In genomic region chr18:80026363-80026762, GRCh38 we compare ENCODE assay signal across 25 cellular contexts.
"Had no signal": no experiment of that assay in that cellular context is flagged by ENCODE, and none has a peak within 500 bp of the region (broad histone marks: within the 10 kb centered on the region; RNA-seq: fewer than 3 reads in every experiment).

No MANE protein-coding gene starts in this region.

- H3K9me3 ChIP-seq: colonic mucosa had no signal

- H3K27ac Mint-ChIP-seq: dendritic cell treated with granulocyte-macrophage colony-stimulating factor and Interleukin-4, amounts not matched to agents 40 ng/mL and 50 ng/mL, for 4 days; effector memory CD8-positive, alpha-beta T cell; endodermal cell had no signal

- H3K36me3 ChIP-seq: colonic mucosa, gastrocnemius medialis had no signal

- DNase-seq: colonic mucosa; cortex of kidney; dermis blood vessel endothelial cell; dorsolateral prefrontal cortex; effector CD4-positive, alpha-beta T cell; effector CD8-positive, alpha-beta T cell; effector memory CD4-positive, alpha-beta T cell; effector memory CD8-positive, alpha-beta T cell; endodermal cell; erythroblast; esophagus squamous epithelium; foreskin fibroblast; foreskin keratinocyte; foreskin melanocyte; gastrocnemius medialis; glutamatergic neuron; head of caudate nucleus; heart left ventricle; heart right ventricle had no signal

- H3K27ac ChIP-seq: colonic mucosa, coronary artery, dorsolateral prefrontal cortex, epithelial cell of prostate, esophagus muscularis mucosa, esophagus squamous epithelium, foreskin keratinocyte, gastrocnemius medialis, gastroesophageal sphincter, heart left ventricle, heart right ventricle had no signal

- ATAC-seq: effector memory CD8-positive, alpha-beta T cell; esophagus mucosa; foreskin keratinocyte; gastrocnemius medialis; gastroesophageal sphincter; heart left ventricle; heart right ventricle had no signal

- H3K4me3 ChIP-seq: colonic mucosa, coronary artery, dorsolateral prefrontal cortex, esophagus muscularis mucosa, esophagus squamous epithelium, gastrocnemius medialis, gastroesophageal sphincter, heart left ventricle, heart right ventricle had no signal

- H3K4me3 Mint-ChIP-seq: dendritic cell treated with granulocyte-macrophage colony-stimulating factor and Interleukin-4, amounts not matched to agents 40 ng/mL and 50 ng/mL, for 4 days; effector memory CD8-positive, alpha-beta T cell; endodermal cell had no signal

- H3K4me1 Mint-ChIP-seq: endodermal cell had no signal

- H3K27me3 ChIP-seq: colonic mucosa, dorsolateral prefrontal cortex, esophagus muscularis mucosa, esophagus squamous epithelium, foreskin keratinocyte, gastroesophageal sphincter, heart left ventricle, heart right ventricle had no signal

- H3K27me3 Mint-ChIP-seq: effector memory CD8-positive, alpha-beta T cell had no signal

- H3K4me1 ChIP-seq: colonic mucosa, esophagus muscularis mucosa, esophagus squamous epithelium, foreskin keratinocyte, gastrocnemius medialis, gastroesophageal sphincter, heart left ventricle, heart right ventricle had no signal
